ENCODE assay signal across 2 cellular contexts in genomic region chr16:66955363-66956025, GRCh38. TPM values are rescaled to one million over a fixed set of nuclear protein-coding genes. Genes with fewer than 3 reads are reported as not detected.
"Had no signal": no experiment of that assay in that cellular context is flagged by ENCODE, and none has a peak within 500 bp of the region (broad histone marks: within the 10 kb centered on the region; RNA-seq: fewer than 3 reads in every experiment).

No MANE protein-coding gene starts in this region.

RNA-seq across cellular contexts. Expression of gene CES3, which starts 5.6 kb away (rescaled TPM):
- total RNA-seq: ascending aorta, dermis blood vessel endothelial cell had no signal
